ENCODE assay signal across 17 cellular contexts in the genomic region with DNA sequence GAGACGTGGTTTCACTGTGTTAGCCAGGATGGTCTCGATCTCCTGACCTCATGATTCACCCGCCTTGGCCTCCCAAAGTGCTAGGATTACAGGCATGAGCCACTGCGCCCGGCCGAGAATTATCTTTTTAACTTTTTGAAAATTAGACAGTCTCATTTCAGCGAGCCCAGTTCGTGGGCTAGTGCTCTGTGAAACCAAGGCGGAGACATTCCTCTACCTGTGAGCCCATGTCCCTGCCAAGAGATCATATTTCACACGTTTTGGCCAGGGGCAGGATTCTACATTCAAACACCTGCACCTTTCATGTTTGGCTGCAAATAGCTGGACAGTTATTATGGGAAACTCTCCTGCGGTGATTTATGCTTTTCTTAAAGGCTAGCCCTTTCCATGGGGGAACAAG.
"Had no signal": no experiment of that assay in that cellular context is flagged by ENCODE, and none has a peak within 500 bp of the region (broad histone marks: within the 10 kb centered on the region; RNA-seq: fewer than 3 reads in every experiment).

No MANE protein-coding gene starts in this region.

- H3K9me3 ChIP-seq: esophagus muscularis mucosa, spleen, upper lobe of left lung had no signal

- H3K36me3 ChIP-seq: upper lobe of left lung had no signal

- H3K4me3 ChIP-seq: dorsolateral prefrontal cortex, esophagus muscularis mucosa, spleen, upper lobe of left lung had no signal

- H3K27ac ChIP-seq: dorsolateral prefrontal cortex, spleen, upper lobe of left lung had no signal

- H3K27me3 ChIP-seq: dorsolateral prefrontal cortex, esophagus muscularis mucosa, spleen, upper lobe of left lung had no signal

- DNase-seq: activated CD4-positive, alpha-beta T cell treated with anti-CD3 and anti-CD28 coated beads, Interleukin-2, amount 50 U/mL, for 48 hours; activated CD4-positive, CD25-positive, alpha-beta regulatory T cell treated with anti-CD3 and anti-CD28 coated beads, Interleukin-2, amount 50 U/mL, for 72 hours; activated gamma-delta T cell; activated naive CD8-positive, alpha-beta T cell treated with anti-CD3 and anti-CD28 coated beads for 36 hours; activated T-cell treated with anti-CD3 and anti-CD28 coated beads, Interleukin-2, amount 50 U/mL, for 48 hours; dorsolateral prefrontal cortex; glutamatergic neuron; nephron progenitor cell; spleen; stimulated activated CD4-positive, alpha-beta T cell treated with anti-CD3 and anti-CD28 coated beads, Interleukin-1b, Interleukin-23, amount 100 ng/mL, for 48 hours; stimulated activated naive B cell treated with anti-CD40 and anti-IgM and Interleukin-4, amounts not matched to agents 10 μg/mL and 1 μg/mL and 100 μg/mL, for 72 hours; substantia nigra; T-helper 2 cell; upper lobe of left lung had no signal

- ATAC-seq: left colon, sciatic nerve had no signal

- H3K4me1 ChIP-seq: upper lobe of left lung had no signal
